In the genomic region with DNA sequence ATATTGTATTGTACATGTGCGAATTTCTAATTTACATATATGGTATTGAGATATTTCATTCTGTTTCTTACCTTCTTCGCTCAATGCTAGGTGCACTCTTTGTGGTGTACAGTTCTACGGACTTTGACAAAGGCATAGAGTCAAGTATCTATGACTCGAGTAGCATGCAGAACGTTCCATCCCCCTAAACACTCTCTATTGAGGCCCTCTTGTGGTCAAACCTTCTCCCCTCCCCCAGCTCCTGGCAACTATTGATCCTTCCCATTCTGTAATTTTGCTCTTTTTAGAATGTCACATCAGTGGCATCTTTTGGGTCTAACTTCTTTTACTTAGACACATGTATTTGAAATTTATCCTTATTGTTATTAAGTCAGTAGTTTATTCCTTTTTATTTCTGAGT, we compare ENCODE assay signal across 17 cellular contexts. TPM values are rescaled to one million over a fixed set of nuclear protein-coding genes. Genes with fewer than 3 reads are reported as not detected.
DNase-seq lines count a peak whose midpoint lies in the region; ATAC-seq and TF ChIP-seq lines count a peak whose summit lies in the region.
"Had no signal": no experiment of that assay in that cellular context is flagged by ENCODE, and none has a peak within 500 bp of the region (broad histone marks: within the 10 kb centered on the region; RNA-seq: fewer than 3 reads in every experiment).

No MANE protein-coding gene starts in this region.

- H3K27ac Mint-ChIP-seq in Caco-2 (ENCODE audit: unreplicated experiment) (no peak overlapping the region), endodermal cell (no peak overlapping the region)
- H3K27ac Mint-ChIP-seq: activated CD4-positive, alpha-beta T cell treated with anti-CD3 and anti-CD28 coated beads, Interleukin-2, amount 10 ng/mL, durations not matched to agents 24 days and 14 days had no signal

- WGBS in endodermal cell (ENCODE audit: insufficient coverage in 1 of 2, insufficient read length in 1 of 2), 2 experiments = 60 to 76% methylated on average over 3 to 5 of the region's 5 CpGs
- 47 to 52% methylated on average over 5 of the region's 5 CpGs for WGBS in GM23248 (ENCODE audit: low coverage in 1 of 2, low lambda C conversion rate in 2 of 2, missing lambda C conversion rate in 2 of 2), 2 experiments

- H3K4me1 Mint-ChIP-seq in Caco-2 (ENCODE audit: low read depth, unreplicated experiment) (no peaks in the 10 kb centered on the region), endodermal cell (no peaks in the 10 kb centered on the region)

- H3K4me3 Mint-ChIP-seq in Caco-2 (ENCODE audit: unreplicated experiment) = no peak overlapping the region
- H3K4me3 Mint-ChIP-seq in endodermal cell = no peak overlapping the region
- H3K4me3 Mint-ChIP-seq: activated CD4-positive, alpha-beta T cell treated with anti-CD3 and anti-CD28 coated beads, Interleukin-2, amount 10 ng/mL, durations not matched to agents 24 days and 14 days; CD14-positive monocyte had no signal

- H3K9ac ChIP-seq in endodermal cell (ENCODE audit: extremely low read depth, low read length, poor library complexity, severe bottlenecking) (no peak overlapping the region), GM23248 (no peak overlapping the region)

- H3K79me2 ChIP-seq in GM23248 (ENCODE audit: insufficient read depth) = no peaks in the 10 kb centered on the region

- POLR2A ChIA-PET in Caco-2 (lab: Charles Lee) = no interaction called here

- no peak overlapping the region for H3K4me3 ChIP-seq in Caco-2 (ENCODE audit: low read depth, low read length)
- H3K4me3 ChIP-seq in endodermal cell (ENCODE audit: low read length) = no peak overlapping the region
- H3K4me3 ChIP-seq in GM23248 = no peak overlapping the region
- H3K4me3 ChIP-seq: lower lobe of right lung had no signal

- H3K36me3 Mint-ChIP-seq in Caco-2 (ENCODE audit: insufficient read depth, unreplicated experiment) (no peaks in the 10 kb centered on the region), endodermal cell (ENCODE audit: low read depth) (no peaks in the 10 kb centered on the region)

- CTCF ChIA-PET in Caco-2 (lab: Charles Lee) = interaction anchor here (1.0 to 1.7 kb wide), 2 partner anchors 222 to 276 kb away, joined by 3 to 7 read pairs; no protein-coding TSS in a partner anchor

- no peaks in the 10 kb centered on the region for H3K36me3 ChIP-seq in Caco-2 (ENCODE audit: control insufficient read depth, insufficient read depth, low read length)
- H3K36me3 ChIP-seq in endodermal cell (ENCODE audit: control insufficient read depth, insufficient read depth, low read length) = no peaks in the 10 kb centered on the region
- no peaks in the 10 kb centered on the region for H3K36me3 ChIP-seq in GM23248 (ENCODE audit: low read depth)
- H3K36me3 ChIP-seq: lower lobe of right lung, neutrophil had no signal

- no peaks in the 10 kb centered on the region for H3F3A ChIP-seq in GM23248 (ENCODE audit: insufficient read depth)

- H3K9me3 ChIP-seq in Caco-2 (peaks cover 16% of the 10 kb centered on the region), endodermal cell (ENCODE audit: control insufficient read depth, low read length) (peaks cover 3% of the 10 kb centered on the region), GM23248 (ENCODE audit: low read depth) (no peaks in the 10 kb centered on the region)
- H3K9me3 ChIP-seq: neutrophil had no signal

- H3K4me2 ChIP-seq in GM23248 (ENCODE audit: unreplicated experiment) = no peak overlapping the region

- peaks cover 7% of the 10 kb centered on the region for H3K9me3 Mint-ChIP-seq in Caco-2 (ENCODE audit: unreplicated experiment)
- peaks cover 10% of the 10 kb centered on the region for H3K9me3 Mint-ChIP-seq in endodermal cell

- no peaks in the 10 kb centered on the region for H3K9me2 ChIP-seq in GM23248 (ENCODE audit: insufficient read depth)

- H3K27me3 Mint-ChIP-seq in Caco-2 (ENCODE audit: insufficient read depth, unreplicated experiment) (peaks cover 22% of the 10 kb centered on the region), endodermal cell (ENCODE audit: insufficient read depth) (peaks cover 3% of the 10 kb centered on the region)

- no peaks in the 10 kb centered on the region for H3K27me3 ChIP-seq in Caco-2 (replicated peaks; ENCODE audit: control insufficient read depth, insufficient read depth, low read length)
- H3K27me3 ChIP-seq in endodermal cell (ENCODE audit: control insufficient read depth, insufficient read depth, low read length, poor library complexity, severe bottlenecking) = no peaks in the 10 kb centered on the region
- peaks cover 21% of the 10 kb centered on the region; the same call in 1 of the 2 replicates for H3K27me3 ChIP-seq in GM23248 (replicated peaks; ENCODE audit: insufficient read depth)
- H3K27me3 ChIP-seq: neutrophil had no signal

- TF ChIP-seq CTCF in 22Rv1 (IDR thresholded peaks at IDR 0.05) (peak; percentile 18; the same call in 1 of the 2 replicates), Caco-2 (IDR thresholded peaks at IDR 0.05; ENCODE audit: insufficient read depth in 1 of 2, low read depth in 1 of 2, low read length in 1 of 2, severe bottlenecking in 1 of 2, unreplicated experiment in 1 of 2) (peak; percentile 28 to 75), endodermal cell (conservative IDR thresholded peaks at IDR 0.05) (peak; percentile 74)

- ATAC-seq in HG03565 (IDR thresholded peaks at IDR 0.05; ENCODE audit: unreplicated experiment) (no peak), GM18858 (IDR thresholded peaks at IDR 0.05; ENCODE audit: unreplicated experiment) (no peak)
- ATAC-seq: lower lobe of right lung had no signal

- H4K20me1 ChIP-seq in GM23248 (ENCODE audit: insufficient read depth) = no peaks in the 10 kb centered on the region

- intact Hi-C loops in Caco-2 (cut with micrococcal nuclease; ENCODE audit: unreplicated experiment) = no loop called here

- in situ Hi-C loops in GM23248 (cut with MboI) = no loop called here

- H2AFZ ChIP-seq in GM23248 = no peak overlapping the region

- no peaks in the 10 kb centered on the region for H3K4me1 ChIP-seq in Caco-2
- H3K4me1 ChIP-seq in endodermal cell (ENCODE audit: control insufficient read depth, insufficient read depth, low read length) = no peaks in the 10 kb centered on the region
- no peaks in the 10 kb centered on the region for H3K4me1 ChIP-seq in GM23248 (ENCODE audit: insufficient read depth)
- H3K4me1 ChIP-seq: lower lobe of right lung had no signal

- DNase-seq in Caco-2 = peak in 1 of 2 experiments; percentile 30
- DNase-seq in NCI-H748 (lab: John Stamatoyannopoulos, UW; ENCODE audit: unreplicated experiment) = peak; percentile 9
- peak; percentile 41 for DNase-seq in endodermal cell
- no peak for DNase-seq in GM23248
- DNase-seq in islet precursor cell = no peak
- DNase-seq: activated CD4-positive, alpha-beta T cell treated with anti-CD3 and anti-CD28 coated beads, Interleukin-2, amount 10 ng/mL, durations not matched to agents 24 days and 14 days; activated effector memory CD4-positive, alpha-beta T cell treated with Interleukin-2 at 50 U/mL for 16 hours; hypothalamus; lower lobe of right lung; NCI-H2029 treated with DMSO at 0.1 percent for 48 hours; small intestine had no signal

- H3K27ac ChIP-seq in 22Rv1 = no peak overlapping the region
- no peak overlapping the region for H3K27ac ChIP-seq in endodermal cell (ENCODE audit: low read depth, low read length)
- no peak overlapping the region for H3K27ac ChIP-seq in GM23248
- H3K27ac ChIP-seq: lower lobe of right lung, neutrophil had no signal

- BruUV-seq in Caco-2 (replicated peaks; lab: Mats Ljungman, UMichigan) = no TSS peak

RNA-seq across cellular contexts. Expression of a gene that starts 30.7 kb away (rescaled TPM):
- not detected in 2 replicates for total RNA-seq in Caco-2 (2022)
- total RNA-seq in endodermal cell = not detected
- polyA plus RNA-seq in endodermal cell (2013, experiment 1 of 2) = 12.8 TPM
- polyA plus RNA-seq in endodermal cell (2013, experiment 2 of 2) = 8.9 TPM
- 0.22 TPM in 1 of 2 replicates, not detected in the other for total RNA-seq in GM23248 (2014; rRNA removed; shearing (Covaris generic))
- polyA plus RNA-seq in GM23248 (2016; fragmentation: Nextera tagmentation; extraction: Ambion mirVana) = 0.08 TPM in 1 of 2 replicates, not detected in the other
- polyA plus RNA-seq: CD14-positive monocyte had no signal

RNA-seq across cellular contexts. Expression of a gene that starts 53.0 kb away (rescaled TPM):
- not detected in 2 replicates for total RNA-seq in Caco-2 (2022)
- not detected for total RNA-seq in endodermal cell
- polyA plus RNA-seq in endodermal cell (2013, experiment 1 of 2) = not detected
- not detected for polyA plus RNA-seq in endodermal cell (2013, experiment 2 of 2)
- total RNA-seq in GM23248 (2014; rRNA removed; shearing (Covaris generic)) = not detected in 2 replicates
- not detected in 2 replicates for polyA plus RNA-seq in GM23248 (2016; fragmentation: Nextera tagmentation; extraction: Ambion mirVana)
- total RNA-seq: activated CD4-positive, alpha-beta T cell treated with anti-CD3 and anti-CD28 coated beads, Interleukin-2, amount 10 ng/mL, durations not matched to agents 24 days and 14 days; lower lobe of right lung; subcutaneous adipose tissue had no signal
- polyA plus RNA-seq: CD14-positive monocyte, small intestine had no signal

Comparison
In these comparisons a context has a peak if more than half of its experiments do, and no peak if none do; other contexts are left out.
1. CTCF ChIP-seq: peak in every context shown above with its lines; median percentile 74 in endodermal cell; 52 in Caco-2; 18 in 22Rv1.
2. DNase-seq: peak in NCI-H748 (single experiment) and endodermal cell (single experiment); none in GM23248 (single experiment) and islet precursor cell (single experiment).